Comparison of ENCODE assay signal across 13 cellular contexts in genomic region chr11:61082161-61082870, GRCh38. TPM values are rescaled to one million over a fixed set of nuclear protein-coding genes. Genes with fewer than 3 reads are reported as not detected.
A peak's percentile ranks its signal among the peaks of the same experiment; 100 is the strongest.
DNase-seq lines count a peak whose midpoint lies in the region; TF ChIP-seq lines count a peak whose summit lies in the region.
"Had no signal": no experiment of that assay in that cellular context is flagged by ENCODE, and none has a peak within 500 bp of the region (broad histone marks: within the 10 kb centered on the region; RNA-seq: fewer than 3 reads in every experiment).

No MANE protein-coding gene starts in this region.

- no peak overlapping the region for H2AFZ ChIP-seq in neuronal stem cell (ENCODE audit: low read length)

- in situ Hi-C loops in transverse colon (cut with MboI; ENCODE audit: low pct_ligation_motif_present in 1 of 4, low pct_unique_long_range_greater_than_20kb in 1 of 4, low sequenced_read_pairs in 3 of 4) = no loop called here

- H3K23ac ChIP-seq in neuronal stem cell (ENCODE audit: low read depth, low read length, poor library complexity) = peak overlapping the region; percentile 52

- H2AK5ac ChIP-seq in neuronal stem cell (ENCODE audit: low read depth, low read length) = peak overlapping the region; percentile 58

- no peaks in the 10 kb centered on the region for H3K36me3 ChIP-seq in neuronal stem cell (replicated peaks in 1 of 2; ENCODE audit: control insufficient read depth in 2 of 2, insufficient read depth in 2 of 2, low read length in 2 of 2)
- H3K36me3 ChIP-seq in transverse colon = no peaks in the 10 kb centered on the region
- H3K36me3 ChIP-seq: cardiac muscle cell had no signal

- no peak overlapping the region for H4K8ac ChIP-seq in neuronal stem cell (ENCODE audit: low read depth, low read length)

- H3K79me1 ChIP-seq in neuronal stem cell (ENCODE audit: low read depth, low read length) = no peaks in the 10 kb centered on the region

- H2BK120ac ChIP-seq in neuronal stem cell (ENCODE audit: low read depth, low read length) = no peak overlapping the region

- no peak overlapping the region for H3K4ac ChIP-seq in neuronal stem cell (ENCODE audit: low read length)

- H3K14ac ChIP-seq in neuronal stem cell (ENCODE audit: low read length) = peak overlapping the region; percentile 75

- no peak overlapping the region for H2BK12ac ChIP-seq in neuronal stem cell (ENCODE audit: low read length)

- no peak overlapping the region for H3K27ac ChIP-seq in neuronal stem cell (replicated peaks; ENCODE audit: low read length)
- peak overlapping the region in 2 of 4 donors; percentile 27 to 41 for H3K27ac ChIP-seq in transverse colon
- H3K27ac ChIP-seq: cardiac muscle cell had no signal

- H3K4me1 ChIP-seq in neuronal stem cell (ENCODE audit: control insufficient read depth in 2 of 2, insufficient read depth in 1 of 2, low read depth in 1 of 2, low read length in 2 of 2) (no peaks in the 10 kb centered on the region), transverse colon (peaks cover 0 to 10% (median 2%) of the 10 kb centered on the region in 4 donors)

- no peak for TF ChIP-seq CTCF in transverse colon (IDR thresholded peaks at IDR 0.05)

- peak overlapping the region; percentile 15 for H3K9ac ChIP-seq in neuronal stem cell (ENCODE audit: low read depth, low read length, poor library complexity)

- H3K4me3 ChIP-seq in neuronal stem cell (ENCODE audit: low read length in 2 of 2) (no peak overlapping the region), transverse colon (no peak overlapping the region)
- H3K4me3 ChIP-seq: cardiac muscle cell had no signal

- H3K18ac ChIP-seq in neuronal stem cell (ENCODE audit: low read length) = peak overlapping the region; percentile 73

- no peak for TF ChIP-seq POLR2A in transverse colon (IDR thresholded peaks at IDR 0.05)

- no peak for TF ChIP-seq EP300 in transverse colon (IDR thresholded peaks at IDR 0.05; ENCODE audit: low read depth)

- no CpG with 5 or more reads among the region's 16 CpGs for WGBS in neuronal stem cell (ENCODE audit: extremely low coverage in 2 of 2, insufficient read length in 2 of 2, insufficient replicate concordance in 1 of 2), 2 donors
- 52% methylated on average over 16 of the region's 16 CpGs; no CpG with 5 or more reads in 1 of the 2 donors for WGBS in transverse colon (ENCODE audit: low coverage in 1 of 2), 2 donors

- H3K27me3 ChIP-seq in neuronal stem cell (ENCODE audit: control insufficient read depth in 3 of 3, insufficient read depth in 3 of 3, low read depth in 1 of 3, low read length in 3 of 3) (peaks cover 0 to 3% (median 0%) of the 10 kb centered on the region in 3 experiments), transverse colon (no peaks in the 10 kb centered on the region)
- H3K27me3 ChIP-seq: cardiac muscle cell had no signal

- peak; percentile 66 for DNase-seq in activated CD8-positive, alpha-beta memory T cell treated with anti-CD3 and anti-CD28 coated beads for 24 hours
- no peak for DNase-seq in activated CD8-positive, alpha-beta memory T cell treated with anti-CD3 and anti-CD28 coated beads, Interleukin-2, amount 50 U/mL, for 4 hours
- DNase-seq in NCI-H2171 (lab: John Stamatoyannopoulos, UW) (peak; percentile 83), neuronal stem cell (ENCODE audit: low spot score) (no peak), transverse colon (no peak), cerebellar nuclear complex (lab: John Stamatoyannopoulos, UW) (no peak), NCI-H1092 (lab: John Stamatoyannopoulos, UW) (no peak)
- peak; percentile 63 for DNase-seq in activated CD8-positive, alpha-beta memory T cell treated with anti-CD3 and anti-CD28 coated beads, Interleukin-2, amount 50 U/mL, for 48 hours
- DNase-seq: ACHN had no signal

- H3K4me2 ChIP-seq in neuronal stem cell (ENCODE audit: insufficient read depth, low read length, poor library complexity, severe bottlenecking) = no peak overlapping the region

- H2BK15ac ChIP-seq in neuronal stem cell (ENCODE audit: low read length) = peak overlapping the region; percentile 76

- H4K91ac ChIP-seq in neuronal stem cell (ENCODE audit: low read depth, low read length, poor library complexity) = no peak overlapping the region

- intact Hi-C loops in transverse colon (cut with DNase I; ENCODE audit: low total_unique reads) = no loop called here

- no peak overlapping the region for H2BK5ac ChIP-seq in neuronal stem cell (ENCODE audit: low read length)

- no peaks in the 10 kb centered on the region for H3K9me3 ChIP-seq in neuronal stem cell (replicated peaks in 1 of 2; ENCODE audit: control insufficient read depth in 2 of 2, insufficient read depth in 1 of 2, low read depth in 1 of 2, low read length in 2 of 2)
- H3K9me3 ChIP-seq in transverse colon = no peaks in the 10 kb centered on the region

RNA-seq across cellular contexts. Expression of gene CD5, which starts 20.0 kb away (rescaled TPM):
- not detected for polyA plus RNA-seq in neuronal stem cell (2013, experiment 1 of 2)
- not detected for polyA plus RNA-seq in neuronal stem cell (2013, experiment 2 of 2)
- total RNA-seq in transverse colon = 1 to 10 TPM in 3 of 4 donors, not detected in 1; 1.6 to 7.5 (median 3.7) TPM
- total RNA-seq: cardiac muscle cell, NCI-H460, progenitor cell of endocrine pancreas, Right ventricle myocardium inferior had no signal
- polyA plus RNA-seq: cardiac muscle cell had no signal

Comparison
In these comparisons a context has a peak if more than half of its experiments do, and no peak if none do; other contexts are left out.
1. DNase-seq: peak in activated CD8-positive, alpha-beta memory T cell treated with anti-CD3 and anti-CD28 coated beads for 24 hours (single experiment), NCI-H2171 (single experiment) and activated CD8-positive, alpha-beta memory T cell treated with anti-CD3 and anti-CD28 coated beads, Interleukin-2, amount 50 U/mL, for 48 hours (single experiment); none in activated CD8-positive, alpha-beta memory T cell treated with anti-CD3 and anti-CD28 coated beads, Interleukin-2, amount 50 U/mL, for 4 hours (single experiment), neuronal stem cell (single experiment), transverse colon (single experiment), cerebellar nuclear complex (0 of 2) and NCI-H1092 (single experiment).